14 cellular contexts compared by ENCODE assay signal in the genomic region with DNA sequence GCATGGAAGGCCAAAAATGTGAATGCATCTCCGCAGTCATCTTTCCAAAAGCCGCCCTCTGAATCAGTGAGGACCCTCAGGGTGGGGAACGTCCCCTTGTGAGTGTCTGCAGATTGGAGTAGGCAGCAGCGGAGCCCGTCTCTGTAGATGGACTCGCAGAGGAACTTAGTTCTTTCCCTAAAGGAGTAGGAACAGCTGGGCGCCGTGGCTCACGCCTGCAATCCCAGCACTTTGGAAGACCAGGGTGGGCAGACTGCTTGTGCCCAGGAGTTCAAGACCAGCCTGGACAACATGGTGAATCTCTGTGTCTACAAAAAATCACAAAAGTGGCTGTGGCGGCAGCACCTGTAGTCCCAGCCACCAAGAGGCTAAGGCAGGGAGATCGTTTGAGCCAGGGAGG. TPM values are rescaled to one million over a fixed set of nuclear protein-coding genes. Genes with fewer than 3 reads are reported as not detected.
DNase-seq lines count a peak whose midpoint lies in the region; ATAC-seq and TF ChIP-seq lines count a peak whose summit lies in the region.
"Had no signal": no experiment of that assay in that cellular context is flagged by ENCODE, and none has a peak within 500 bp of the region (broad histone marks: within the 10 kb centered on the region; RNA-seq: fewer than 3 reads in every experiment).

No MANE protein-coding gene starts in this region.

- H3K36me3 Mint-ChIP-seq in activated CD4-positive, alpha-beta T cell treated with anti-CD3 and anti-CD28 coated beads for 36 hours (ENCODE audit: low read depth) = peaks cover 29% of the 10 kb centered on the region
- peaks cover 3% of the 10 kb centered on the region for H3K36me3 Mint-ChIP-seq in activated naive CD8-positive, alpha-beta T cell treated with anti-CD3 and anti-CD28 coated beads, Interleukin-2, amount 50 U/mL, for 24 hours (ENCODE audit: low read depth)
- H3K36me3 Mint-ChIP-seq in natural killer cell treated with Interleukin-12 subunit alpha and Interleukin-12 subunit beta and Interleukin-15 and Interleukin-18, amount 100 ng/mL, for 72 hours = no peaks in the 10 kb centered on the region

- peaks cover 7% of the 10 kb centered on the region for H3K4me1 ChIP-seq in NT2/D1 (ENCODE audit: insufficient read depth, insufficient read length)
- H3K4me1 ChIP-seq in esophagus muscularis mucosa = peaks cover 36 to 53% (median 43%) of the 10 kb centered on the region in 4 donors

- no peak for TF ChIP-seq POLR2A in esophagus muscularis mucosa (IDR thresholded peaks at IDR 0.05; ENCODE audit: low read depth)

- H3K9ac ChIP-seq in NT2/D1 (ENCODE audit: insufficient read length, low read depth) = peak overlapping the region; percentile 16

- H3K36me3 ChIP-seq in NT2/D1 (ENCODE audit: insufficient read depth, insufficient read length, low read length) = peaks cover 77% of the 10 kb centered on the region
- H3K36me3 ChIP-seq in esophagus muscularis mucosa = peaks cover 9 to 46% (median 31%) of the 10 kb centered on the region in 4 donors
- H3K36me3 ChIP-seq: prostate gland had no signal

- no peaks in the 10 kb centered on the region for H3K27me3 Mint-ChIP-seq in activated CD4-positive, alpha-beta T cell treated with anti-CD3 and anti-CD28 coated beads for 36 hours
- no peaks in the 10 kb centered on the region for H3K27me3 Mint-ChIP-seq in activated naive CD8-positive, alpha-beta T cell treated with anti-CD3 and anti-CD28 coated beads, Interleukin-2, amount 50 U/mL, for 24 hours
- no peaks in the 10 kb centered on the region for H3K27me3 Mint-ChIP-seq in natural killer cell treated with Interleukin-12 subunit alpha and Interleukin-12 subunit beta and Interleukin-15 and Interleukin-18, amount 100 ng/mL, for 72 hours

- H3K4me1 Mint-ChIP-seq in activated CD4-positive, alpha-beta T cell treated with anti-CD3 and anti-CD28 coated beads for 36 hours = peaks cover 40% of the 10 kb centered on the region
- H3K4me1 Mint-ChIP-seq in activated naive CD8-positive, alpha-beta T cell treated with anti-CD3 and anti-CD28 coated beads, Interleukin-2, amount 50 U/mL, for 24 hours = peaks cover 35% of the 10 kb centered on the region
- H3K4me1 Mint-ChIP-seq in natural killer cell treated with Interleukin-12 subunit alpha and Interleukin-12 subunit beta and Interleukin-15 and Interleukin-18, amount 100 ng/mL, for 72 hours (ENCODE audit: low read depth in 2 of 2) = peaks cover 24 to 28% of the 10 kb centered on the region in 2 donors

- no peak for DNase-seq in activated CD4-positive, alpha-beta T cell treated with anti-CD3 and anti-CD28 coated beads for 36 hours
- DNase-seq in activated CD4-positive, alpha-beta T cell treated with anti-CD3 and anti-CD28 coated beads for 1 hour = no peak
- DNase-seq in NT2/D1 (ENCODE audit: low read depth, low spot score) = no peak
- DNase-seq in activated naive CD8-positive, alpha-beta T cell treated with anti-CD3 and anti-CD28 coated beads, Interleukin-2, amount 50 U/mL, for 24 hours = no peak
- no peak for DNase-seq in natural killer cell treated with Interleukin-12 subunit alpha and Interleukin-12 subunit beta and Interleukin-15 and Interleukin-18, amount 100 ng/mL, for 72 hours (ENCODE audit: low spot score)
- no peak for DNase-seq in esophagus muscularis mucosa (ENCODE audit: extremely low spot score)
- no peak for DNase-seq in NCI-H526 treated with DMSO at 0.1 percent for 48 hours (lab: John Stamatoyannopoulos, UW)
- DNase-seq: left ventricle myocardium inferior, NCI-H1092 treated with DMSO at 0.1 percent for 48 hours, NCI-H774, stomach had no signal

- intact Hi-C loops in activated CD4-positive, alpha-beta T cell treated with anti-CD3 and anti-CD28 coated beads for 36 hours (cut with DNase I, micrococcal nuclease) = loop anchor here in 1 of 2 experiments (5.0 kb wide), 1 partner anchor 53 kb away; a partner anchor contains a TSS
- intact Hi-C loops in esophagus muscularis mucosa (cut with DNase I) = loop anchor here (5.0 kb wide), 1 partner anchor 53 kb away; a partner anchor contains a TSS

- 94% methylated on average over 11 of the region's 11 CpGs for WGBS in esophagus muscularis mucosa

- H3K27ac Mint-ChIP-seq in activated CD4-positive, alpha-beta T cell treated with anti-CD3 and anti-CD28 coated beads for 36 hours = peak overlapping the region; percentile 63
- peak overlapping the region; percentile 27 for H3K27ac Mint-ChIP-seq in activated naive CD8-positive, alpha-beta T cell treated with anti-CD3 and anti-CD28 coated beads, Interleukin-2, amount 50 U/mL, for 24 hours
- peak overlapping the region; percentile 90 to 91 for H3K27ac Mint-ChIP-seq in natural killer cell treated with Interleukin-12 subunit alpha and Interleukin-12 subunit beta and Interleukin-15 and Interleukin-18, amount 100 ng/mL, for 72 hours

- ATAC-seq in activated CD4-positive, alpha-beta T cell treated with anti-CD3 and anti-CD28 coated beads for 36 hours = no peak
- ATAC-seq in activated naive CD8-positive, alpha-beta T cell treated with anti-CD3 and anti-CD28 coated beads, Interleukin-2, amount 50 U/mL, for 24 hours = no peak
- ATAC-seq in natural killer cell treated with Interleukin-12 subunit alpha and Interleukin-12 subunit beta and Interleukin-15 and Interleukin-18, amount 100 ng/mL, for 72 hours = no peak
- ATAC-seq in GM18520 (IDR thresholded peaks at IDR 0.05; ENCODE audit: unreplicated experiment) = no peak

- H3K4me3 ChIP-seq in NT2/D1 (ENCODE audit: insufficient read length, low read depth) = no peak overlapping the region
- H3K4me3 ChIP-seq in esophagus muscularis mucosa = no peak overlapping the region

- no peak for TF ChIP-seq EP300 in esophagus muscularis mucosa (IDR thresholded peaks at IDR 0.05)

- TF ChIP-seq CTCF in esophagus muscularis mucosa (IDR thresholded peaks at IDR 0.05) = no peak

- no peaks in the 10 kb centered on the region for H3K9me3 Mint-ChIP-seq in activated CD4-positive, alpha-beta T cell treated with anti-CD3 and anti-CD28 coated beads for 36 hours (ENCODE audit: low read depth)
- H3K9me3 Mint-ChIP-seq in activated naive CD8-positive, alpha-beta T cell treated with anti-CD3 and anti-CD28 coated beads, Interleukin-2, amount 50 U/mL, for 24 hours = no peaks in the 10 kb centered on the region
- H3K9me3 Mint-ChIP-seq in natural killer cell treated with Interleukin-12 subunit alpha and Interleukin-12 subunit beta and Interleukin-15 and Interleukin-18, amount 100 ng/mL, for 72 hours = no peaks in the 10 kb centered on the region

- H3K27me3 ChIP-seq in NT2/D1 (ENCODE audit: insufficient read depth, insufficient read length) = no peaks in the 10 kb centered on the region
- no peaks in the 10 kb centered on the region for H3K27me3 ChIP-seq in esophagus muscularis mucosa
- H3K27me3 ChIP-seq: stomach, vagina had no signal

- H3K9me3 ChIP-seq in NT2/D1 (ENCODE audit: insufficient read depth, low read length) = no peaks in the 10 kb centered on the region
- H3K9me3 ChIP-seq in esophagus muscularis mucosa = no peaks in the 10 kb centered on the region
- H3K9me3 ChIP-seq: left ventricle myocardium inferior, prostate gland, stomach, vagina had no signal

- CTCF ChIA-PET in activated CD4-positive, alpha-beta T cell treated with anti-CD3 and anti-CD28 coated beads for 36 hours (lab: Charles Lee) = interaction anchor here (0.7 kb wide), 1 partner anchor 10 kb away, joined by 5 read pairs; no protein-coding TSS in a partner anchor

- H3K27ac ChIP-seq in esophagus muscularis mucosa (replicated peaks in 1 of 4) = no peak overlapping the region

- POLR2A ChIA-PET in activated CD4-positive, alpha-beta T cell treated with anti-CD3 and anti-CD28 coated beads for 36 hours (lab: Charles Lee) = no interaction called here

- peak overlapping the region; percentile 71 for H3K4me3 Mint-ChIP-seq in activated CD4-positive, alpha-beta T cell treated with anti-CD3 and anti-CD28 coated beads for 36 hours
- H3K4me3 Mint-ChIP-seq in activated naive CD8-positive, alpha-beta T cell treated with anti-CD3 and anti-CD28 coated beads, Interleukin-2, amount 50 U/mL, for 24 hours = no peak overlapping the region
- H3K4me3 Mint-ChIP-seq in natural killer cell treated with Interleukin-12 subunit alpha and Interleukin-12 subunit beta and Interleukin-15 and Interleukin-18, amount 100 ng/mL, for 72 hours = no peak overlapping the region

RNA-seq across cellular contexts. Expression of a gene that starts 53.7 kb away (rescaled TPM):
- 10 to 100 TPM; 74.1 to 74.8 TPM for total RNA-seq in activated CD4-positive, alpha-beta T cell treated with anti-CD3 and anti-CD28 coated beads for 36 hours
- 10 to 100 TPM; 68.0 to 75.7 TPM for total RNA-seq in natural killer cell treated with Interleukin-12 subunit alpha and Interleukin-12 subunit beta and Interleukin-15 and Interleukin-18, amount 100 ng/mL, for 72 hours
- 10 to 100 TPM; 57.3 to 81.4 (median 74.4) TPM for total RNA-seq in esophagus muscularis mucosa

Comparison
In these comparisons a context has a peak if more than half of its experiments do, and no peak if none do; other contexts are left out.
1. H3K27ac Mint-ChIP-seq: peak in every context shown above with its lines; median percentile 90 in natural killer cell treated with Interleukin-12 subunit alpha and Interleukin-12 subunit beta and Interleukin-15 and Interleukin-18, amount 100 ng/mL, for 72 hours; 63 in activated CD4-positive, alpha-beta T cell treated with anti-CD3 and anti-CD28 coated beads for 36 hours; 27 in activated naive CD8-positive, alpha-beta T cell treated with anti-CD3 and anti-CD28 coated beads, Interleukin-2, amount 50 U/mL, for 24 hours.